8 cellular contexts compared by ENCODE assay signal in the genomic region with DNA sequence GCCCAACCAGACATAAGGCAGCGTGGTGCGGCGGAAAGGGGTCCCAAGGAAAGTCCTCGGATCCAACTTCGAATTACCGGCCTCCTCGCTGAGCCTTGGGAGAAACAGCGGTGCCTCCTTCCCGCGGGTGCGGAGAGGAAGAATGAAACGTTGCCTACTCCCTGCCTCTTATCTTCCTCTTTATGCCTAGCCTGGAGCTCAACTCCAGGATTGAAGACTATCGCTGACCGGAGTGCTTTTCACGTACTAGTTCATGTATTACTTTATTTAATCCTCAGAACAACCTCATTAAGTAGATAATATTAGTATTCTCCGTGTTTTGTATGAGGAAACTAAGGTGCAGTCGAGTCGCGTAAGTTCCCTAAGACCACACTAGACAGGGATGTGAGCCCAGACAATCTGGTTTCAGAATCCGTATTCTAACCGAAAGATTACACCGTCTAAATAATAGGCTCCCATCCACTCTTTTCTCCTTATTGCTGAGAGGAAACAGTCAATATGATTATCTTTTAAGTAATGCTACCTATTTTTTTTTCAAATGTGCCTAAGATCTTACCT. TPM values are rescaled to one million over a fixed set of nuclear protein-coding genes. Genes with fewer than 3 reads are reported as not detected.
DNase-seq lines count a peak whose midpoint lies in the region; ATAC-seq and TF ChIP-seq lines count a peak whose summit lies in the region.

No MANE protein-coding gene starts in this region.

- H3K9me3 Mint-ChIP-seq in endodermal cell: no peaks in the 10 kb centered on the region
- no peaks in the 10 kb centered on the region for H3K9me3 Mint-ChIP-seq in neural crest cell

- H3K9me3 ChIP-seq in HAP-1 (no peaks in the 10 kb centered on the region), endodermal cell (ENCODE audit: control insufficient read depth, low read length) (no peaks in the 10 kb centered on the region)

- H3K4me1 Mint-ChIP-seq in endodermal cell (peaks cover 4% of the 10 kb centered on the region), neural crest cell (peaks cover 19% of the 10 kb centered on the region)

- TF ChIP-seq CTCF in endodermal cell (conservative IDR thresholded peaks at IDR 0.05): no peak
- TF ChIP-seq CTCF in neural crest cell (conservative IDR thresholded peaks at IDR 0.05): no peak

- H3K27ac Mint-ChIP-seq in endodermal cell: peak overlapping the region; percentile 84
- H3K27ac Mint-ChIP-seq in neural crest cell (ENCODE audit: unreplicated experiment): peak overlapping the region; percentile 97

- H3K4me3 ChIP-seq in HAP-1 (peak overlapping the region; percentile 90), endodermal cell (ENCODE audit: low read length) (peak overlapping the region; percentile 99)

- H3K4me1 ChIP-seq in HAP-1: peaks cover 14% of the 10 kb centered on the region
- no peaks in the 10 kb centered on the region for H3K4me1 ChIP-seq in endodermal cell (ENCODE audit: control insufficient read depth, insufficient read depth, low read length)

- 27 to 46% methylated on average over 11 to 22 of the region's 22 CpGs for WGBS in endodermal cell (ENCODE audit: insufficient coverage in 1 of 2, insufficient read length in 1 of 2), 2 experiments

- DNase-seq in HAP-1 (ENCODE audit: low spot score in 2 of 2) (peak in 1 of 2 experiments; percentile 13), RKO (ENCODE audit: low spot score) (peak; percentile 9), endodermal cell (no peak), neural crest cell (ENCODE audit: low read depth, low spot score) (no peak), dermis blood vessel endothelial cell (no peak)

- no peaks in the 10 kb centered on the region for H3K27me3 ChIP-seq in HAP-1 (ENCODE audit: low read depth)
- no peaks in the 10 kb centered on the region for H3K27me3 ChIP-seq in endodermal cell (ENCODE audit: control insufficient read depth, insufficient read depth, low read length, poor library complexity, severe bottlenecking)

- H3K36me3 ChIP-seq in HAP-1 (replicated peaks) (peaks cover 2% of the 10 kb centered on the region; the same call in 1 of the 2 replicates), endodermal cell (ENCODE audit: control insufficient read depth, insufficient read depth, low read length) (no peaks in the 10 kb centered on the region)

- H3K27ac ChIP-seq in endodermal cell (ENCODE audit: low read depth, low read length): no peak overlapping the region

- ATAC-seq in HG03175 (IDR thresholded peaks at IDR 0.05; ENCODE audit: unreplicated experiment) (no peak), GM21737 (IDR thresholded peaks at IDR 0.05; ENCODE audit: unreplicated experiment) (no peak), GM19452 (IDR thresholded peaks at IDR 0.05; ENCODE audit: unreplicated experiment) (no peak)

- H3K27me3 Mint-ChIP-seq in endodermal cell (ENCODE audit: insufficient read depth): no peaks in the 10 kb centered on the region
- H3K27me3 Mint-ChIP-seq in neural crest cell (ENCODE audit: low read depth): no peaks in the 10 kb centered on the region

- no peaks in the 10 kb centered on the region for H3K36me3 Mint-ChIP-seq in endodermal cell (ENCODE audit: low read depth)
- H3K36me3 Mint-ChIP-seq in neural crest cell (ENCODE audit: low read depth): no peaks in the 10 kb centered on the region

- H3K9ac ChIP-seq in endodermal cell (ENCODE audit: extremely low read depth, low read length, poor library complexity, severe bottlenecking): no peak overlapping the region

- in situ Hi-C loops in HAP-1 (cut with MboI; ENCODE audit: low sequenced_read_pairs): no loop called here

- H3K4me3 Mint-ChIP-seq in endodermal cell (peak overlapping the region; percentile 95), neural crest cell (peak overlapping the region; percentile 100)

RNA-seq across cellular contexts. Expression of a gene that starts 0.8 kb away (rescaled TPM):
- 10 to 100 TPM in 1 of 2 donors, 1 to 10 TPM in 1; 8.2 to 13.7 TPM for total RNA-seq in endodermal cell
- 11.3 TPM for polyA plus RNA-seq in endodermal cell (2013, experiment 1 of 2)
- 10.0 TPM for polyA plus RNA-seq in endodermal cell (2013, experiment 2 of 2)
- 12.1 and 14.9 TPM in 2 replicates for total RNA-seq in neural crest cell
- total RNA-seq in dermis blood vessel endothelial cell: 6.6 and 9.1 TPM in 2 replicates

RNA-seq across cellular contexts. Expression of a gene that starts 29.8 kb away (rescaled TPM):
- total RNA-seq in endodermal cell (1 to 10 TPM; 1.5 to 1.9 TPM), neural crest cell (23.0 and 24.0 TPM in 2 replicates), dermis blood vessel endothelial cell (0.42 and 1.0 TPM in 2 replicates)
- polyA plus RNA-seq in endodermal cell (2013, experiment 1 of 2): 11.8 TPM
- polyA plus RNA-seq in endodermal cell (2013, experiment 2 of 2): 14.2 TPM
